ENCODE assay signal across 35 cellular contexts in genomic region chr3:6560259-6560658, GRCh38.
"Had no signal": no experiment of that assay in that cellular context is flagged by ENCODE, and none has a peak within 500 bp of the region (broad histone marks: within the 10 kb centered on the region; RNA-seq: fewer than 3 reads in every experiment).

No MANE protein-coding gene starts in this region.

- H3K27me3 ChIP-seq: MG63 had no signal

- H3K9me3 ChIP-seq: MG63 had no signal

- H3K4me3 ChIP-seq: MG63 had no signal

- H3K36me3 ChIP-seq: MG63 had no signal

- DNase-seq: Karpas-422, Kasumi-1, MG63, MM.1S, MV-4-11, NCI-H1048, NCI-H1092, NCI-H1092 treated with DMSO at 0.1 percent for 48 hours, NCI-H1105, NCI-H1105 treated with DMSO at 0.1 percent for 48 hours, NCI-H1417, NCI-H1417 treated with DMSO at 0.1 percent for 48 hours, NCI-H1436, NCI-H1436 treated with DMSO at 0.1 percent for 48 hours, NCI-H146, NCI-H1694, NCI-H1694 treated with DMSO at 0.1 percent for 48 hours, NCI-H187, NCI-H187 treated with DMSO at 0.1 percent for 48 hours, NCI-H1930, NCI-H2029, NCI-H2029 treated with DMSO at 0.1 percent for 48 hours, NCI-H2081, NCI-H2081 treated with DMSO at 0.1 percent for 48 hours, NCI-H2107, NCI-H2171, NCI-H2171 treated with DMSO at 0.1 percent for 48 hours, NCI-H2227 treated with DMSO at 0.1 percent for 48 hours, NCI-H226, NCI-H345, NCI-H446, NCI-H446 treated with DMSO at 0.1 percent for 48 hours, NCI-H510A, NCI-H510A treated with DMSO at 0.1 percent for 48 hours, NCI-H524 had no signal
